In the genomic region with DNA sequence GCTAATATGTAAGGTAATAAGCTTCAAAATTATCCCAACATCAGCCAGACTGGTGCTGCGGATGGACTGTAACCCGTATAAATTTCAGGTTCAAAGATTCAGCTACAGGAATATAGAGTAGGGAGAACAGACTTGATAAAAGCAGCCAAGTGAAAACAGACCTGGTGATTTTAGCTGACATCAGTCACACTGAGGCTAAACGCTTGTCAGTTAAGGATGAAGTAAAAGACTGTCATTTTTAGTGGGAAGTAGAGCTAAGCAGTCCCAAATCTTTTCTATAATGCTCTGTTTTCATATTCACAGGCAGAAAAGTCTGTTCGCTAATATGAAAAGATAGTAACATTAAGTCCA, we compare ENCODE assay signal across 7 cellular contexts. TPM values are rescaled to one million over a fixed set of nuclear protein-coding genes. Genes with fewer than 3 reads are reported as not detected.
A peak's percentile ranks its signal among the peaks of the same experiment; 100 is the strongest.
DNase-seq lines count a peak whose midpoint lies in the region; ATAC-seq and TF ChIP-seq lines count a peak whose summit lies in the region.

No MANE protein-coding gene starts in this region.

- no peaks in the 10 kb centered on the region for H3K9me2 ChIP-seq in PC-9 (ENCODE audit: insufficient read depth)

- CTCF ChIA-PET in PC-9 (lab: Charles Lee) (interaction anchor here (0.8 to 2.4 kb wide), 5 partner anchors 11 to 304 kb away, joined by 3 to 11 read pairs (median 3); no protein-coding TSS in a partner anchor), T-cell (lab: Charles Lee) (interaction anchor here in 1 of 2 donors (2.1 kb wide), 1 partner anchor 10 kb away, joined by 12 read pairs; no protein-coding TSS in a partner anchor)

- no peak for TF ChIP-seq EP300 in upper lobe of left lung (IDR thresholded peaks at IDR 0.05)

- 79 to 83% methylated on average over 4 of the region's 4 CpGs for WGBS in upper lobe of left lung, 2 donors

- H3K9me3 ChIP-seq in PC-9 (ENCODE audit: insufficient read depth, low read depth) (no peaks in the 10 kb centered on the region), upper lobe of left lung (no peaks in the 10 kb centered on the region), mucosa of descending colon (no peaks in the 10 kb centered on the region)

- H3K36me3 Mint-ChIP-seq in T-cell = no peaks in the 10 kb centered on the region

- peaks cover 6% of the 10 kb centered on the region; the same call in 1 of the 2 replicates for H4K20me1 ChIP-seq in PC-9 (ENCODE audit: insufficient read depth)

- peaks cover 4 to 6% of the 10 kb centered on the region in 2 donors for H3K27me3 Mint-ChIP-seq in T-cell

- H3K27ac ChIP-seq in PC-9 = peak overlapping the region; percentile 49; the same call in 1 of the 2 replicates
- H3K27ac ChIP-seq in epithelial cell of prostate = peak overlapping the region; percentile 75
- peak overlapping the region; percentile 26 to 81 (median 40) for H3K27ac ChIP-seq in upper lobe of left lung

- TF ChIP-seq CTCF in PC-9 (conservative IDR thresholded peaks at IDR 0.05) = no peak
- TF ChIP-seq CTCF in upper lobe of left lung (IDR thresholded peaks at IDR 0.05) = no peak
- TF ChIP-seq CTCF in mucosa of descending colon (IDR thresholded peaks at IDR 0.05) = no peak

- no peaks in the 10 kb centered on the region for H3K27me3 ChIP-seq in PC-9 (ENCODE audit: insufficient read depth, low read depth)
- no peaks in the 10 kb centered on the region for H3K27me3 ChIP-seq in upper lobe of left lung

- no peak overlapping the region for H2AFZ ChIP-seq in PC-9

- TF ChIP-seq POLR2A in upper lobe of left lung (IDR thresholded peaks at IDR 0.05) = no peak

- no peaks in the 10 kb centered on the region for H3K36me3 ChIP-seq in PC-9 (ENCODE audit: low read depth)
- H3K36me3 ChIP-seq in upper lobe of left lung = no peaks in the 10 kb centered on the region
- no peaks in the 10 kb centered on the region for H3K36me3 ChIP-seq in mucosa of descending colon (ENCODE audit: low read depth)

- DNase-seq in PC-9 (no peak), epithelial cell of prostate (ENCODE audit: low read depth, low spot score) (no peak), midbrain (lab: John Stamatoyannopoulos, UW) (peak; percentile 51), upper lobe of left lung (no peak), T-cell (no peak), mucosa of descending colon (no peak), Ammon's horn (ENCODE audit: low spot score) (no peak)

- no peak overlapping the region for H3K4me3 Mint-ChIP-seq in T-cell

- no TSS peak for BruUV-seq in PC-9 (replicated peaks; lab: Mats Ljungman, UMichigan)

- H3K27ac Mint-ChIP-seq in T-cell = no peak overlapping the region

- peaks cover 28% of the 10 kb centered on the region for H3K79me2 ChIP-seq in PC-9 (ENCODE audit: low read depth)

- intact Hi-C loops in PC-9 (cut with micrococcal nuclease; ENCODE audit: unreplicated experiment) = loop anchor here (2.0 to 5.0 kb wide), 3 partner anchors 52 to 221 kb away; partner anchors contain the start of gene PDP2
- intact Hi-C loops in mucosa of descending colon (cut with DNase I, micrococcal nuclease) = no loop called here

- POLR2A ChIA-PET in PC-9 (lab: Charles Lee; ENCODE audit: unreplicated experiment) = interaction anchor here (0.5 to 1.0 kb wide), 5 partner anchors 22 to 207 kb away, joined by 3 to 8 read pairs (median 4); no protein-coding TSS in a partner anchor
- POLR2A ChIA-PET in T-cell (lab: Charles Lee) = no interaction called here

- peaks cover 0 to 2% (median 0%) of the 10 kb centered on the region in 3 donors for H3K4me1 Mint-ChIP-seq in T-cell

- H3F3A ChIP-seq in PC-9 (ENCODE audit: insufficient read depth, low read depth) = no peaks in the 10 kb centered on the region

- no peak for ATAC-seq in upper lobe of left lung (ENCODE audit: low FRiP score in 2 of 2)
- ATAC-seq in T-cell (replicated peaks in 1 of 4) = no peak
- ATAC-seq in mucosa of descending colon = no peak

- H3K4me1 ChIP-seq in PC-9 (replicated peaks; ENCODE audit: insufficient read depth) (no peaks in the 10 kb centered on the region), upper lobe of left lung (peaks cover 12 to 22% (median 15%) of the 10 kb centered on the region in 4 donors), mucosa of descending colon (ENCODE audit: low read depth) (peaks cover 9% of the 10 kb centered on the region)

- H3K4me2 ChIP-seq in PC-9 = no peak overlapping the region

- no peaks in the 10 kb centered on the region for H3K9me3 Mint-ChIP-seq in T-cell

- no peak overlapping the region for H3K4me3 ChIP-seq in PC-9
- no peak overlapping the region for H3K4me3 ChIP-seq in upper lobe of left lung
- no peak overlapping the region for H3K4me3 ChIP-seq in mucosa of descending colon

RNA-seq across cellular contexts. Expression of gene CMTM4, which starts 35.4 kb away (rescaled TPM):
- total RNA-seq in PC-9 (2021) = 81.3 and 105 TPM in 2 replicates
- 10 to 100 TPM; 35.6 to 82.1 (median 55.1) TPM for total RNA-seq in upper lobe of left lung
- total RNA-seq in T-cell = 1 to 10 TPM; 1.1 to 2.3 (median 1.8) TPM
- total RNA-seq in mucosa of descending colon = 100 to 1,000 TPM in 2 of 3 donors, 10 to 100 TPM in 1; 91.6 to 208 (median 155) TPM

RNA-seq across cellular contexts. Expression of gene CMTM3, which starts 56.7 kb away (rescaled TPM):
- total RNA-seq in PC-9 (2021) (32.0 and 33.1 TPM in 2 replicates), upper lobe of left lung (10 to 100 TPM in 5 of 6 donors, 1 to 10 TPM in 1; 4.2 to 52.1 (median 23.6) TPM), T-cell (10 to 100 TPM; 63.5 to 84.8 (median 75.4) TPM), mucosa of descending colon (10 to 100 TPM in 1 of 3 donors, 1 to 10 TPM in 2; 3.1 to 15.9 (median 9.3) TPM)

Comparison
In these comparisons a context has a peak if more than half of its experiments do, and no peak if none do; other contexts are left out.
1. RNA of gene CMTM4, which starts 35.4 kb away (total RNA-seq): 91.6 to 208 TPM in mucosa of descending colon, 81.3 to 105 TPM in PC-9 and 35.6 to 82.1 TPM in upper lobe of left lung; 1.1 to 2.3 TPM in T-cell; every median in the first group is over 10 times any median in the second.
2. Peak in every context shown above with its lines, with median percentiles within 50 percentile points of each other: H3K27ac ChIP-seq.